22 cellular contexts compared by ENCODE assay signal in genomic region chr4:139878050-139878449, GRCh38.
DNase-seq lines count a peak whose midpoint lies in the region; ATAC-seq, FAIRE-seq and TF ChIP-seq lines count a peak whose summit lies in the region.
"Had no signal": no experiment of that assay in that cellular context is flagged by ENCODE, and none has a peak within 500 bp of the region (broad histone marks: within the 10 kb centered on the region; RNA-seq: fewer than 3 reads in every experiment).

No MANE protein-coding gene starts in this region.

- WGBS in HepG2 (ENCODE audit: low lambda C conversion rate): 59% methylated on average over 9 of the region's 9 CpGs

- intact Hi-C loops in HepG2 (cut with micrococcal nuclease; ENCODE audit: unreplicated experiment): no loop called here

- H3K27ac ChIP-seq in VCaP: peak overlapping the region; percentile 96
- no peak overlapping the region for H3K27ac ChIP-seq in HepG2 (ENCODE audit: extremely low read length, insufficient read depth, low read length)
- no peak overlapping the region for H3K27ac ChIP-seq in foreskin keratinocyte
- H3K27ac ChIP-seq: 22Rv1, A549, BLaER1, HL-60 had no signal

- no peaks in the 10 kb centered on the region for H3K27me3 Mint-ChIP-seq in activated naive CD8-positive, alpha-beta T cell
- H3K27me3 Mint-ChIP-seq in activated naive CD8-positive, alpha-beta T cell treated with anti-CD3 and anti-CD28 coated beads, Interleukin-2, amount 50 U/mL, for 24 hours: no peaks in the 10 kb centered on the region
- H3K27me3 Mint-ChIP-seq: CD4-positive, alpha-beta memory T cell had no signal

- TF ChIP-seq POLR2A in HepG2 (IDR thresholded peaks at IDR 0.05; ENCODE audit: insufficient read depth in 1 of 2, low read depth in 2 of 2, low read length in 2 of 2): no peak

- no peak overlapping the region for H3K4me2 ChIP-seq in HepG2 (ENCODE audit: low read depth, low read length)
- H3K4me2 ChIP-seq: A549, BLaER1 had no signal

- H3K4me3 Mint-ChIP-seq in activated naive CD8-positive, alpha-beta T cell: no peak overlapping the region
- H3K4me3 Mint-ChIP-seq in activated naive CD8-positive, alpha-beta T cell treated with anti-CD3 and anti-CD28 coated beads, Interleukin-2, amount 50 U/mL, for 24 hours: no peak overlapping the region
- H3K4me3 Mint-ChIP-seq: CD14-positive monocyte; CD4-positive, alpha-beta memory T cell had no signal

- H3K4me1 ChIP-seq in HepG2 (ENCODE audit: insufficient read depth, low read length): peaks cover 17% of the 10 kb centered on the region
- H3K4me1 ChIP-seq in foreskin keratinocyte: no peaks in the 10 kb centered on the region
- H3K4me1 ChIP-seq: BLaER1 had no signal

- peaks cover 17% of the 10 kb centered on the region for H3K36me3 Mint-ChIP-seq in activated naive CD8-positive, alpha-beta T cell
- peaks cover 2% of the 10 kb centered on the region for H3K36me3 Mint-ChIP-seq in activated naive CD8-positive, alpha-beta T cell treated with anti-CD3 and anti-CD28 coated beads, Interleukin-2, amount 50 U/mL, for 24 hours (ENCODE audit: low read depth)
- H3K36me3 Mint-ChIP-seq: CD4-positive, alpha-beta memory T cell had no signal

- no peaks in the 10 kb centered on the region for H3K36me3 ChIP-seq in HepG2 (replicated peaks in 1 of 2; ENCODE audit: control insufficient read depth in 1 of 2, insufficient read depth in 2 of 2, low read length in 2 of 2)
- H3K36me3 ChIP-seq: HAP-1 had no signal

- no peak for TF ChIP-seq CTCF in VCaP (conservative IDR thresholded peaks at IDR 0.05)
- peak; percentile 57 for TF ChIP-seq CTCF in HepG2 (CRISPR knock-in tag; IDR thresholded peaks at IDR 0.05)
- no peak for TF ChIP-seq CTCF in foreskin keratinocyte (conservative IDR thresholded peaks at IDR 0.05)

- CTCF ChIA-PET in HepG2 (lab: Yijun Ruan, JAX; ENCODE audit: low intra/inter-chr PET ratio, low total read pairs): no interaction called here

- H3K27me3 ChIP-seq in HepG2 (ENCODE audit: control insufficient read depth in 1 of 2, insufficient read depth in 2 of 2, low read length in 2 of 2) (peaks cover 1 to 8% of the 10 kb centered on the region in 2 experiments; a peak in 1 of 5 replicates), foreskin keratinocyte (no peaks in the 10 kb centered on the region)
- H3K27me3 ChIP-seq: BLaER1 had no signal

- no TSS peak for BruUV-seq in HepG2 (replicated peaks; lab: Mats Ljungman, UMichigan)

- H2AFZ ChIP-seq in HepG2 (ENCODE audit: low read length): peak overlapping the region; percentile 47

- H4K20me1 ChIP-seq in HepG2 (ENCODE audit: insufficient read depth, low read length): no peaks in the 10 kb centered on the region

- no peak for TF ChIP-seq EP300 in HepG2 (IDR thresholded peaks at IDR 0.05; ENCODE audit: low read depth in 2 of 2, low read length in 2 of 2)
- no peak for TF ChIP-seq EP300 in HepG2 (CRISPR knock-in tag; IDR thresholded peaks at IDR 0.05; ENCODE audit: borderline replicate concordance)

- in situ Hi-C loops in HepG2 (cut with HindIII; ENCODE audit: extremely low pct_ligation_motif_present, low pct_unique_long_range_greater_than_20kb): no loop called here

- peak overlapping the region; percentile 4 for H3K27ac Mint-ChIP-seq in activated naive CD8-positive, alpha-beta T cell
- H3K27ac Mint-ChIP-seq in activated naive CD8-positive, alpha-beta T cell treated with anti-CD3 and anti-CD28 coated beads, Interleukin-2, amount 50 U/mL, for 24 hours: no peak overlapping the region
- H3K27ac Mint-ChIP-seq: CD4-positive, alpha-beta memory T cell had no signal

- TF ChIP-seq RAD21 in HepG2 (CRISPR knock-in tag; IDR thresholded peaks at IDR 0.05): no peak

- no peak overlapping the region for H3K9ac ChIP-seq in HepG2 (ENCODE audit: insufficient read depth, low read depth, low read length)
- H3K9ac ChIP-seq: BLaER1 had no signal

- ATAC-seq in activated naive CD8-positive, alpha-beta T cell treated with anti-CD3 and anti-CD28 coated beads, Interleukin-2, amount 50 U/mL, for 24 hours: no peak
- ATAC-seq in HepG2 (peak; percentile 96), foreskin keratinocyte (no peak)

- no peak for DNase-seq in activated naive CD8-positive, alpha-beta T cell treated with anti-CD3 and anti-CD28 coated beads, Interleukin-2, amount 50 U/mL, for 24 hours
- DNase-seq in HepG2 (ENCODE audit: low spot score): peak; percentile 27
- no peak for DNase-seq in T-helper 1 cell
- DNase-seq in HuH-7 (ENCODE audit: low spot score): no peak
- no peak for DNase-seq in foreskin keratinocyte
- DNase-seq in NCI-H1694 treated with DMSO at 0.1 percent for 48 hours (lab: John Stamatoyannopoulos, UW): no peak
- DNase-seq: AML-193; CD4-positive, alpha-beta memory T cell; DMS153; DMS79; GDM1; GOT3 had no signal

- no peaks in the 10 kb centered on the region for H3K9me3 Mint-ChIP-seq in activated naive CD8-positive, alpha-beta T cell (ENCODE audit: low read depth)
- H3K9me3 Mint-ChIP-seq in activated naive CD8-positive, alpha-beta T cell treated with anti-CD3 and anti-CD28 coated beads, Interleukin-2, amount 50 U/mL, for 24 hours: peaks cover 8% of the 10 kb centered on the region

- FAIRE-seq in HepG2 (lab: Jason Lieb, UNC): peak; percentile 37
- FAIRE-seq: A549, GM12892, GM18507 had no signal

- POLR2A ChIA-PET in HepG2 (lab: Yijun Ruan, JAX): no interaction called here

- no peak overlapping the region for H3K4me3 ChIP-seq in HepG2 (replicated peaks in 1 of 3; ENCODE audit: insufficient read depth in 1 of 3, low read depth in 2 of 3, low read length in 3 of 3)
- H3K4me3 ChIP-seq: A549, BLaER1, HAP-1 had no signal

- H3K9me3 ChIP-seq in HepG2 (ENCODE audit: low read length): no peaks in the 10 kb centered on the region
- H3K9me3 ChIP-seq: A549, HAP-1 had no signal

- no peaks in the 10 kb centered on the region for H3K4me1 Mint-ChIP-seq in activated naive CD8-positive, alpha-beta T cell (ENCODE audit: low read depth)
- peaks cover 3% of the 10 kb centered on the region for H3K4me1 Mint-ChIP-seq in activated naive CD8-positive, alpha-beta T cell treated with anti-CD3 and anti-CD28 coated beads, Interleukin-2, amount 50 U/mL, for 24 hours
- H3K4me1 Mint-ChIP-seq: CD4-positive, alpha-beta memory T cell had no signal

- H3K79me2 ChIP-seq in HepG2 (ENCODE audit: insufficient read depth, low read length): no peaks in the 10 kb centered on the region

TF ChIP-seq in HepG2, 621 proteins besides CTCF, POLR2A, EP300 and RAD21:
- TF ChIP-seq SKI (IDR thresholded peaks at IDR 0.05; ENCODE audit: partially characterized antibody) (no peak), KLF16 (CRISPR knock-in tag; IDR thresholded peaks at IDR 0.05) (no peak), TCF7 (IDR thresholded peaks at IDR 0.05; ENCODE audit: low read depth) (no peak), PREB (CRISPR knock-in tag; IDR thresholded peaks at IDR 0.05) (no peak), ZNF138 (CRISPR knock-in tag; IDR thresholded peaks at IDR 0.05; ENCODE audit: low read depth) (no peak), BHLHE40 (IDR thresholded peaks at IDR 0.05; ENCODE audit: low read length) (no peak), ZFAT (CRISPR knock-in tag; conservative IDR thresholded peaks at IDR 0.05) (no peak), ZBTB43 (CRISPR knock-in tag; conservative IDR thresholded peaks at IDR 0.05) (no peak), SMC3 (IDR thresholded peaks at IDR 0.05; ENCODE audit: low read length) (peak; percentile 37; the same call in 1 of the 2 replicates), STAG1 (CRISPR knock-in tag; IDR thresholded peaks at IDR 0.05) (peak; percentile 73), ZIK1 (CRISPR knock-in tag; IDR thresholded peaks at IDR 0.05; ENCODE audit: borderline replicate concordance, low read depth) (no peak)
TF ChIP-seq in HepG2: peak in this region for 2.
